ENCODE assay signal across 26 cellular contexts in genomic region chr13:41488124-41488523, GRCh38. TPM values are rescaled to one million over a fixed set of nuclear protein-coding genes. Genes with fewer than 3 reads are reported as not detected.
A peak's percentile ranks its signal among the peaks of the same experiment; 100 is the strongest.
DNase-seq lines count a peak whose midpoint lies in the region; ATAC-seq, FAIRE-seq and TF ChIP-seq lines count a peak whose summit lies in the region.
"Had no signal": no experiment of that assay in that cellular context is flagged by ENCODE, and none has a peak within 500 bp of the region (broad histone marks: within the 10 kb centered on the region; RNA-seq: fewer than 3 reads in every experiment).

No MANE protein-coding gene starts in this region.

- no TSS peak for BruUV-seq in GM12878 (replicated peaks; lab: Mats Ljungman, UMichigan)

- POLR2A ChIA-PET in GM12878 (lab: Charles Lee): no interaction called here

- peaks cover 32% of the 10 kb centered on the region for H3K9me3 Mint-ChIP-seq in T-helper 1 cell treated with Interleukin-12 subunit alpha and Interleukin-12 subunit beta and Interleukin-4 antibody, amounts not matched to agents 30 μg/mL and 1 μg/mL, for 36 hours
- H3K9me3 Mint-ChIP-seq: type B pancreatic cell had no signal

- ATAC-seq in GM18870 (IDR thresholded peaks at IDR 0.05; ENCODE audit: unreplicated experiment) (peak; percentile 45), HG03342 (IDR thresholded peaks at IDR 0.05; ENCODE audit: unreplicated experiment) (peak; percentile 61), GM12878 (no peak)
- ATAC-seq: gastroesophageal sphincter; K562; left colon; PC-3; stimulated activated naive B cell treated with anti-CD40 and anti-IgM and Interleukin-4, amounts not matched to agents 10 μg/mL and 1 μg/mL and 100 μg/mL, for 72 hours had no signal

- H4K20me1 ChIP-seq in GM12878 (ENCODE audit: control insufficient read depth, insufficient read depth): no peaks in the 10 kb centered on the region

- RAD21 ChIA-PET in GM12878 (lab: Charles Lee; ENCODE audit: unreplicated experiment): interaction anchor here (0.9 kb wide), 1 partner anchor 29 kb away, joined by 3 read pairs; no protein-coding TSS in a partner anchor

- no peak for TF ChIP-seq RAD21 in GM12878 (IDR thresholded peaks at IDR 0.05; ENCODE audit: insufficient read depth, low read depth, low read length)

- H3K4me3 ChIP-seq in GM12878: no peak overlapping the region
- H3K4me3 ChIP-seq: gastroesophageal sphincter, K562, neural progenitor cell had no signal

- no peak overlapping the region; the same call in 1 of the 2 replicates for H3K4me2 ChIP-seq in GM12878 (ENCODE audit: control insufficient read depth, insufficient read depth)
- H3K4me2 ChIP-seq: neural progenitor cell had no signal

- no peaks in the 10 kb centered on the region; the same call in 2 of the 3 replicates for H3K9me3 ChIP-seq in GM12878 (replicated peaks; ENCODE audit: control insufficient read depth, insufficient read depth, low read length)
- H3K9me3 ChIP-seq: BE2C had no signal

- H3K9ac ChIP-seq in GM12878 (ENCODE audit: control insufficient read depth, insufficient read depth, low read length): no peak overlapping the region
- H3K9ac ChIP-seq: neural progenitor cell had no signal

- H3K4me3 Mint-ChIP-seq in T-helper 1 cell treated with Interleukin-12 subunit alpha and Interleukin-12 subunit beta and Interleukin-4 antibody, amounts not matched to agents 30 μg/mL and 1 μg/mL, for 36 hours: peak overlapping the region; percentile 71
- H3K4me3 Mint-ChIP-seq: brain; neural progenitor cell; stimulated activated naive B cell treated with anti-CD40 and anti-IgM and Interleukin-4, amounts not matched to agents 10 μg/mL and 1 μg/mL and 100 μg/mL, for 72 hours; type B pancreatic cell had no signal

- peak overlapping the region; percentile 86 for H3K27ac Mint-ChIP-seq in T-helper 1 cell treated with Interleukin-12 subunit alpha and Interleukin-12 subunit beta and Interleukin-4 antibody, amounts not matched to agents 30 μg/mL and 1 μg/mL, for 36 hours
- H3K27ac Mint-ChIP-seq: brain; neural progenitor cell; stimulated activated naive B cell treated with anti-CD40 and anti-IgM and Interleukin-4, amounts not matched to agents 10 μg/mL and 1 μg/mL and 100 μg/mL, for 72 hours; type B pancreatic cell had no signal

- H2AFZ ChIP-seq in GM12878 (ENCODE audit: control insufficient read depth, low read depth, low read length): peak overlapping the region; percentile 3; the same call in 1 of the 2 replicates
- H2AFZ ChIP-seq: neural progenitor cell had no signal

- no peak for TF ChIP-seq POLR2A in GM12878 (IDR thresholded peaks at IDR 0.05; ENCODE audit: low read depth, low read length)

- peaks cover 14% of the 10 kb centered on the region for H3K4me1 ChIP-seq in GM12878 (ENCODE audit: control insufficient read depth, insufficient read depth, low read length)
- H3K4me1 ChIP-seq: BE2C, neural progenitor cell had no signal

- peaks cover 36% of the 10 kb centered on the region for H3K4me1 Mint-ChIP-seq in T-helper 1 cell treated with Interleukin-12 subunit alpha and Interleukin-12 subunit beta and Interleukin-4 antibody, amounts not matched to agents 30 μg/mL and 1 μg/mL, for 36 hours (ENCODE audit: low read depth)
- H3K4me1 Mint-ChIP-seq: brain had no signal

- H3K79me2 ChIP-seq in GM12878 (ENCODE audit: control insufficient read depth, insufficient read depth, low read length): no peaks in the 10 kb centered on the region

- no peak for DNase-seq in T-helper 1 cell
- no peak for DNase-seq in GM12878 (ENCODE audit: low read depth, low spot score)
- no peak for DNase-seq in posterior cingulate gyrus
- no peak for DNase-seq in HuH-7 (ENCODE audit: low spot score)
- DNase-seq in NCI-H1048 (lab: John Stamatoyannopoulos, UW): no peak
- DNase-seq: activated CD4-positive, alpha-beta T cell treated with anti-CD3 and anti-CD28 coated beads, Interleukin-2, amount 50 U/mL, for 4 hours; activated gamma-delta T cell; BE2C; DMS 273 treated with DMSO at 0.1 percent for 48 hours; left colon; NCI-H1092; NCI-H2081 treated with DMSO at 0.1 percent for 48 hours; NCI-H524 treated with DMSO at 0.1 percent for 48 hours; PC-3; stimulated activated CD4-positive, alpha-beta T cell treated with anti-CD3 and anti-CD28 coated beads, Interleukin-12 subunit alpha, Interleukin-12 subunit beta, amount 100 ng/mL, for 4 hours; stimulated activated naive B cell treated with anti-CD40 and anti-IgM and Interleukin-4, amounts not matched to agents 10 μg/mL and 1 μg/mL and 100 μg/mL, for 72 hours had no signal

- in situ Hi-C loops in GM12878 (cut with MboI): no loop called here

- no peaks in the 10 kb centered on the region; a peak in 1 of 4 replicates for H3K27me3 ChIP-seq in GM12878 (replicated peaks in 1 of 2; ENCODE audit: control insufficient read depth in 2 of 2, insufficient read depth in 2 of 2, low read length in 1 of 2)
- H3K27me3 ChIP-seq: gastroesophageal sphincter, neural progenitor cell had no signal

- no peak for TF ChIP-seq CTCF in GM12878 (IDR thresholded peaks at IDR 0.05 in 2 of 3, conservative IDR thresholded peaks at IDR 0.05 in 1 of 3; ENCODE audit: control insufficient read depth in 2 of 3, extremely low read depth in 1 of 3, insufficient read depth in 1 of 3, low read depth in 3 of 3, low read length in 3 of 3)

- intact Hi-C loops in GM12878 (cut with micrococcal nuclease; ENCODE audit: unreplicated experiment): no loop called here
- intact Hi-C loops in posterior cingulate gyrus (cut with DNase I): no loop called here

- peak; percentile 52 for FAIRE-seq in GM12878 (lab: Jason Lieb, UNC)
- FAIRE-seq: K562 had no signal

- no peaks in the 10 kb centered on the region for H3K36me3 ChIP-seq in GM12878 (ENCODE audit: control insufficient read depth in 2 of 2, insufficient read depth in 2 of 2, low read length in 1 of 2)
- H3K36me3 ChIP-seq: BE2C, gastroesophageal sphincter, neural progenitor cell had no signal

- H3K36me3 Mint-ChIP-seq in T-helper 1 cell treated with Interleukin-12 subunit alpha and Interleukin-12 subunit beta and Interleukin-4 antibody, amounts not matched to agents 30 μg/mL and 1 μg/mL, for 36 hours (ENCODE audit: low read depth): peaks cover 13% of the 10 kb centered on the region
- H3K36me3 Mint-ChIP-seq: brain, neural progenitor cell, type B pancreatic cell had no signal

- CTCF ChIA-PET in GM12878 (lab: Yijun Ruan, JAX): interaction anchor here (1.2 kb wide), 1 partner anchor 9 kb away, joined by 3 read pairs; no protein-coding TSS in a partner anchor

- no peak overlapping the region for H3K27ac ChIP-seq in GM12878 (ENCODE audit: control insufficient read depth, insufficient read depth)
- H3K27ac ChIP-seq: 22Rv1, gastroesophageal sphincter, HL-60, neural progenitor cell had no signal

- SMC1A ChIA-PET in GM12878 (lab: Charles Lee; ENCODE audit: uncharacterized antibody, unreplicated experiment): interaction anchor here (1.0 to 1.1 kb wide), 2 partner anchors 9 to 21 kb away, joined by 3 read pairs; no protein-coding TSS in a partner anchor

- TF ChIP-seq EP300 in GM12878 (IDR thresholded peaks at IDR 0.05; ENCODE audit: borderline replicate concordance in 1 of 2, control insufficient read depth in 1 of 2, low read depth in 2 of 2, low read length in 2 of 2): no peak

- no peaks in the 10 kb centered on the region for H3K27me3 Mint-ChIP-seq in T-helper 1 cell treated with Interleukin-12 subunit alpha and Interleukin-12 subunit beta and Interleukin-4 antibody, amounts not matched to agents 30 μg/mL and 1 μg/mL, for 36 hours (ENCODE audit: low read depth)
- H3K27me3 Mint-ChIP-seq: type B pancreatic cell had no signal

- WGBS in GM12878 (ENCODE audit: insufficient coverage, insufficient replicate concordance, low lambda C conversion rate, missing lambda C conversion rate): 79% methylated on average over 2 of the region's 2 CpGs

TF ChIP-seq in GM12878, 131 proteins besides CTCF, POLR2A, EP300 and RAD21 (continues in another document):
- TF ChIP-seq BHLHE40 (IDR thresholded peaks at IDR 0.05; ENCODE audit: borderline replicate concordance in 1 of 2, low read depth in 2 of 2, low read length in 1 of 2) (0 out of 4 replicates have a peak, but pooled peaks of 1 of the 2 experiments have one; percentile 14), CHD4 (IDR thresholded peaks at IDR 0.05) (no peak), ZNF217 (IDR thresholded peaks at IDR 0.05) (no peak), ASH2L (IDR thresholded peaks at IDR 0.05; ENCODE audit: borderline replicate concordance, low read depth) (no peak), MTA3 (IDR thresholded peaks at IDR 0.05; ENCODE audit: borderline replicate concordance, low read length) (no peak), SREBF2 (IDR thresholded peaks at IDR 0.05; ENCODE audit: low read length) (no peak), RAD51 (IDR thresholded peaks at IDR 0.05) (no peak), ZNF274 (IDR thresholded peaks at IDR 0.05; ENCODE audit: insufficient read depth, insufficient read length) (no peak), TCF12 (IDR thresholded peaks at IDR 0.05; ENCODE audit: low read depth, low read length) (no peak), CBX3 (IDR thresholded peaks at IDR 0.05; ENCODE audit: borderline replicate concordance, low read depth) (no peak), HDAC2 (IDR thresholded peaks at IDR 0.05) (no peak), TARDBP (IDR thresholded peaks at IDR 0.05; ENCODE audit: borderline replicate concordance) (no peak)

RNA-seq across cellular contexts. Expression of gene RGCC, which starts 30.8 kb away (rescaled TPM):
- not detected in 2 replicates for total RNA-seq in GM12878 (2013; cell fraction: nucleolus; rRNA removed)
- 14.6 and 19.4 TPM in 2 replicates for total RNA-seq in GM12878 (2014; rRNA removed)
- 10.0 and 11.6 TPM in 2 replicates for total RNA-seq in GM12878 (2014; rRNA removed; fragmentation: Illumina TruSeq; extraction: Trizol)
- 10.0 and 10.5 TPM in 2 replicates for total RNA-seq in GM12878 (2021)
- polyA plus RNA-seq in GM12878 (2011; ENCODE audit: low read depth): 4.5 TPM
- polyA plus RNA-seq in GM12878 (2011; rRNA removed): 0.36 and 0.41 TPM in 2 replicates
- 0.39 and 0.42 TPM in 2 replicates for polyA plus RNA-seq in GM12878 (2011; cell fraction: cytosol; rRNA removed)
- polyA plus RNA-seq in GM12878 (2011; cell fraction: nucleus; rRNA removed): 0.12 and 0.54 TPM in 2 replicates
- polyA plus RNA-seq in GM12878 (2012): 6.6 and 11.5 TPM in 2 replicates
- polyA plus RNA-seq in GM12878 (2014; fragmentation: Illumina TruSeq; extraction: Trizol): 8.2 and 9.6 TPM in 2 replicates
- 1 to 10 TPM; 6.2 to 9.8 TPM for polyA plus RNA-seq in GM12878 (2014; fragmentation: Nextera tagmentation; extraction: Ambion mirVana)
- 16.8 and 18.1 TPM in 2 replicates for polyA plus RNA-seq in GM12878 (2014; rRNA removed)
- 10 to 100 TPM in 1 of 2 experiments, 1 to 10 TPM in 1; 5.6 to 11.9 TPM for polyA plus RNA-seq in GM12878 (2016; fragmentation: Nextera tagmentation; extraction: Ambion mirVana)
- not detected in 2 replicates for polyA minus RNA-seq in GM12878 (2011; rRNA and poly(A)+ RNA removed)
- polyA minus RNA-seq in GM12878 (2011; cell fraction: cytosol; rRNA and poly(A)+ RNA removed): not detected in 2 replicates
- not detected in 2 replicates for polyA minus RNA-seq in GM12878 (2011; cell fraction: nucleus; rRNA and poly(A)+ RNA removed)
